Comparison of ENCODE assay signal across 8 cellular contexts in genomic region chr3:42539871-42540714, GRCh38. TPM values are rescaled to one million over a fixed set of nuclear protein-coding genes. Genes with fewer than 3 reads are reported as not detected.
DNase-seq lines count a peak whose midpoint lies in the region; ATAC-seq and TF ChIP-seq lines count a peak whose summit lies in the region.

No MANE protein-coding gene starts in this region.

- 67% methylated on average over 14 of the region's 14 CpGs for WGBS in right cardiac atrium

- no peaks in the 10 kb centered on the region for H3K27me3 ChIP-seq in CD4-positive, alpha-beta T cell (ENCODE audit: control insufficient read depth, insufficient read depth, low read length)
- H3K27me3 ChIP-seq in right cardiac atrium (ENCODE audit: control insufficient read depth, insufficient read depth) = no peaks in the 10 kb centered on the region

- H3K4me1 ChIP-seq in right cardiac atrium (ENCODE audit: control insufficient read depth, insufficient read depth, low read length) = peaks cover 5% of the 10 kb centered on the region

- intact Hi-C loops in CD4-positive, alpha-beta T cell (cut with DNase I, micrococcal nuclease) = loop anchor here (1.0 kb wide), 1 partner anchor 39 kb away; no protein-coding TSS in a partner anchor
- intact Hi-C loops in right cardiac atrium (cut with DNase I) = loop anchor here (5.0 to 10.0 kb wide), 2 partner anchors 38 to 645 kb away; partner anchors contain the start of gene VIPR1 (in 4 of the 4)

- ATAC-seq in CD4-positive, alpha-beta T cell (ENCODE audit: poor library complexity) = peak; percentile 71
- peak; percentile 2 to 15 for ATAC-seq in right cardiac atrium

- POLR2A ChIA-PET in CD4-positive, alpha-beta T cell (lab: Charles Lee) = interaction anchor here (1.0 to 1.5 kb wide), 3 partner anchors 38 to 60 kb away, joined by 3 to 7 read pairs (median 3); partner anchors contain the start of gene VIPR1

- CTCF ChIA-PET in CD4-positive, alpha-beta T cell (lab: Charles Lee) = interaction anchor here (0.7 to 1.4 kb wide), 3 partner anchors 14 to 39 kb away, joined by 3 to 5 read pairs (median 4); partner anchors contain the start of gene VIPR1
- CTCF ChIA-PET in activated naive CD4-positive, alpha-beta T cell treated with anti-CD3 and anti-CD28 coated beads, Interleukin-2, amount 10 ng/mL, durations not matched to agents 7 days and 5 days (lab: Charles Lee) = interaction anchor here (0.7 to 9.6 kb wide), 9 partner anchors 8 to 293 kb away, joined by 3 to 113 read pairs (median 3); partner anchors contain the start of gene VIPR1

- H3K4me3 ChIP-seq in right cardiac atrium (ENCODE audit: low read length) = no peak overlapping the region

- H3K9me3 Mint-ChIP-seq in CD4-positive, alpha-beta T cell = no peaks in the 10 kb centered on the region
- H3K9me3 Mint-ChIP-seq in activated naive CD4-positive, alpha-beta T cell treated with anti-CD3 and anti-CD28 coated beads, Interleukin-2, amount 10 ng/mL, durations not matched to agents 7 days and 5 days = no peaks in the 10 kb centered on the region

- H3K4me1 Mint-ChIP-seq in CD4-positive, alpha-beta T cell (ENCODE audit: low read depth) = peaks cover 29% of the 10 kb centered on the region
- peaks cover 21% of the 10 kb centered on the region for H3K4me1 Mint-ChIP-seq in activated naive CD4-positive, alpha-beta T cell treated with anti-CD3 and anti-CD28 coated beads, Interleukin-2, amount 10 ng/mL, durations not matched to agents 7 days and 5 days

- H3K27ac Mint-ChIP-seq in CD4-positive, alpha-beta T cell = peak overlapping the region; percentile 78
- no peak overlapping the region for H3K27ac Mint-ChIP-seq in activated naive CD4-positive, alpha-beta T cell treated with anti-CD3 and anti-CD28 coated beads, Interleukin-2, amount 10 ng/mL, durations not matched to agents 7 days and 5 days

- no peak overlapping the region for H3K27ac ChIP-seq in CD4-positive, alpha-beta T cell (ENCODE audit: low read depth, low read length)
- no peak overlapping the region for H3K27ac ChIP-seq in right cardiac atrium (ENCODE audit: low read length)

- DNase-seq in CD4-positive, alpha-beta T cell = peak; percentile 39 to 66 (median 54)
- DNase-seq in H4 (ENCODE audit: low spot score) (peak; percentile 18), RPMI7951 (ENCODE audit: low read depth) (peak; percentile 42), right cardiac atrium (peak in 2 of 3 donors; percentile 69 to 70), HCEC 1CT (no peak), GDM1 (lab: John Stamatoyannopoulos, UW) (no peak)
- peak; percentile 80 for DNase-seq in activated naive CD4-positive, alpha-beta T cell treated with anti-CD3 and anti-CD28 coated beads, Interleukin-2, amount 10 ng/mL, durations not matched to agents 7 days and 5 days
- DNase-seq in stimulated activated CD4-positive, alpha-beta T cell treated with anti-CD3 and anti-CD28 coated beads, Interleukin-12 subunit alpha, Interleukin-12 subunit beta, amount 100 ng/mL, for 48 hours (ENCODE audit: low read depth in 2 of 3, low spot score in 1 of 3) = peak; percentile 32 to 76 (median 46)

- H3K9me3 ChIP-seq in CD4-positive, alpha-beta T cell (ENCODE audit: control insufficient read depth, low read length) = no peaks in the 10 kb centered on the region
- no peaks in the 10 kb centered on the region for H3K9me3 ChIP-seq in right cardiac atrium (ENCODE audit: control insufficient read depth, low read length)

- peak; percentile 92 for TF ChIP-seq CTCF in CD4-positive, alpha-beta T cell (IDR thresholded peaks at IDR 0.05)

- no peak overlapping the region for H3K4me3 Mint-ChIP-seq in CD4-positive, alpha-beta T cell
- H3K4me3 Mint-ChIP-seq in activated naive CD4-positive, alpha-beta T cell treated with anti-CD3 and anti-CD28 coated beads, Interleukin-2, amount 10 ng/mL, durations not matched to agents 7 days and 5 days = no peak overlapping the region

- H3K36me3 Mint-ChIP-seq in CD4-positive, alpha-beta T cell (ENCODE audit: low read depth) = peaks cover 9% of the 10 kb centered on the region
- H3K36me3 Mint-ChIP-seq in activated naive CD4-positive, alpha-beta T cell treated with anti-CD3 and anti-CD28 coated beads, Interleukin-2, amount 10 ng/mL, durations not matched to agents 7 days and 5 days = no peaks in the 10 kb centered on the region

- no peaks in the 10 kb centered on the region for H3K27me3 Mint-ChIP-seq in CD4-positive, alpha-beta T cell
- peaks cover 15% of the 10 kb centered on the region for H3K27me3 Mint-ChIP-seq in activated naive CD4-positive, alpha-beta T cell treated with anti-CD3 and anti-CD28 coated beads, Interleukin-2, amount 10 ng/mL, durations not matched to agents 7 days and 5 days

RNA-seq across cellular contexts. Expression of gene VIPR1, which starts 37.6 kb away (rescaled TPM):
- total RNA-seq in CD4-positive, alpha-beta T cell = 10 to 100 TPM; 66.8 to 67.6 TPM
- total RNA-seq in H4 (2014; rRNA removed; shearing (Covaris generic)) = not detected in 2 replicates
- total RNA-seq in RPMI7951 (2014; rRNA removed; shearing (Covaris generic)) = 186 and 215 TPM in 2 replicates
- total RNA-seq in right cardiac atrium = 10 to 100 TPM in 2 of 4 donors, 1 to 10 TPM in 2; 4.9 to 12.8 (median 8.6) TPM
- polyA plus RNA-seq in right cardiac atrium = 10.2 TPM

RNA-seq across cellular contexts. Expression of gene SEC22C, which starts 41.7 kb away (rescaled TPM):
- total RNA-seq in CD4-positive, alpha-beta T cell = 10 to 100 TPM; 73.6 to 75.4 TPM
- 42.4 and 48.1 TPM in 2 replicates for total RNA-seq in H4 (2014; rRNA removed; shearing (Covaris generic))
- total RNA-seq in RPMI7951 (2014; rRNA removed; shearing (Covaris generic)) = 100 and 113 TPM in 2 replicates
- total RNA-seq in right cardiac atrium = 10 to 100 TPM; 24.9 to 29.9 (median 28.4) TPM
- 20.2 TPM for polyA plus RNA-seq in right cardiac atrium

RNA-seq across cellular contexts. Expression of gene SS18L2, which starts 50.6 kb away (rescaled TPM):
- 10 to 100 TPM; 47.2 to 53.6 TPM for total RNA-seq in CD4-positive, alpha-beta T cell
- 32.2 and 41.9 TPM in 2 replicates for total RNA-seq in H4 (2014; rRNA removed; shearing (Covaris generic))
- 59.2 and 67.4 TPM in 2 replicates for total RNA-seq in RPMI7951 (2014; rRNA removed; shearing (Covaris generic))
- 10 to 100 TPM; 11.8 to 14.2 (median 13.5) TPM for total RNA-seq in right cardiac atrium
- polyA plus RNA-seq in right cardiac atrium = 26.7 TPM

Comparison
In these comparisons a context has a peak if more than half of its experiments do, and no peak if none do; other contexts are left out.
1. DNase-seq: peak in CD4-positive, alpha-beta T cell (10 of 10), H4 (single experiment), RPMI7951 (single experiment), activated naive CD4-positive, alpha-beta T cell treated with anti-CD3 and anti-CD28 coated beads, Interleukin-2, amount 10 ng/mL, durations not matched to agents 7 days and 5 days (single experiment), right cardiac atrium (2 of 3) and stimulated activated CD4-positive, alpha-beta T cell treated with anti-CD3 and anti-CD28 coated beads, Interleukin-12 subunit alpha, Interleukin-12 subunit beta, amount 100 ng/mL, for 48 hours (3 of 3); none in HCEC 1CT (single experiment) and GDM1 (single experiment).
2. RNA of gene VIPR1, which starts 37.6 kb away (total RNA-seq): 186 to 215 TPM in RPMI7951 and 66.8 to 67.6 TPM in CD4-positive, alpha-beta T cell; 4.9 to 12.8 TPM in right cardiac atrium and not detected in H4; every median in the first group is over 4 times any median in the second.